Comparison of ENCODE assay signal across 8 cellular contexts in genomic region chr13:72728290-72728605, GRCh38. TPM values are rescaled to one million over a fixed set of nuclear protein-coding genes. Genes with fewer than 3 reads are reported as not detected.
A peak's percentile ranks its signal among the peaks of the same experiment; 100 is the strongest.
DNase-seq lines count a peak whose midpoint lies in the region; ATAC-seq, FAIRE-seq and TF ChIP-seq lines count a peak whose summit lies in the region.

No MANE protein-coding gene starts in this region.

- H3K4me1 Mint-ChIP-seq in activated CD4-positive, alpha-beta T cell treated with anti-CD3 and anti-CD28 coated beads for 36 hours, result peaks cover 35% of the 10 kb centered on the region
- peaks cover 64% of the 10 kb centered on the region for H3K4me1 Mint-ChIP-seq in activated T-helper 1 cell treated with anti-CD3 and anti-CD28 coated beads, Interleukin-12 subunit alpha, Interleukin-12 subunit beta, Interleukin-2, Interleukin-4 antibody, amounts not matched to agents 30 ng/mL and 10 ng/mL and 1 ng/mL, durations not matched to agents 14 hours and 24 hours and 36 hours (ENCODE audit: low read depth)

- no peaks in the 10 kb centered on the region for H4K20me1 ChIP-seq in keratinocyte (ENCODE audit: control insufficient read depth, extremely low read depth, insufficient read depth, low read length)

- intact Hi-C loops in activated CD4-positive, alpha-beta T cell treated with anti-CD3 and anti-CD28 coated beads for 36 hours (cut with DNase I, micrococcal nuclease), result loop anchor here in 1 of 2 experiments (5.0 kb wide), 1 partner anchor 1404 kb away; the partner anchor contains the start of gene KLF12
- intact Hi-C loops in activated T-helper 1 cell treated with anti-CD3 and anti-CD28 coated beads, Interleukin-12 subunit alpha, Interleukin-12 subunit beta, Interleukin-2, Interleukin-4 antibody, amounts not matched to agents 30 ng/mL and 10 ng/mL and 1 ng/mL, durations not matched to agents 14 hours and 24 hours and 36 hours (cut with micrococcal nuclease), result loop anchor here (1.0 to 10.0 kb wide), 5 partner anchors 8 to 1436 kb away; no protein-coding TSS in a partner anchor

- DNase-seq in activated CD4-positive, alpha-beta T cell treated with anti-CD3 and anti-CD28 coated beads for 36 hours, result no peak
- DNase-seq in activated CD4-positive, alpha-beta T cell treated with anti-CD3 and anti-CD28 coated beads, Interleukin-2, amount 50 U/mL, for 1 hour, result no peak
- DNase-seq in activated T-helper 1 cell treated with anti-CD3 and anti-CD28 coated beads, Interleukin-12 subunit alpha, Interleukin-12 subunit beta, Interleukin-2, Interleukin-4 antibody, amounts not matched to agents 30 ng/mL and 10 ng/mL and 1 ng/mL, durations not matched to agents 14 hours and 24 hours and 36 hours (ENCODE audit: low spot score), result no peak
- DNase-seq in keratinocyte (ENCODE audit: low read depth, low spot score), result no peak
- DNase-seq in thoracic aorta (ENCODE audit: low spot score), result no peak
- no peak for DNase-seq in DMS53 (lab: John Stamatoyannopoulos, UW)
- DNase-seq in NCI-H2171 (lab: John Stamatoyannopoulos, UW), result no peak
- DNase-seq in GM13976 (ENCODE audit: low spot score), result no peak

- peaks cover 45% of the 10 kb centered on the region for H3K36me3 Mint-ChIP-seq in activated CD4-positive, alpha-beta T cell treated with anti-CD3 and anti-CD28 coated beads for 36 hours (ENCODE audit: low read depth)
- peaks cover 28% of the 10 kb centered on the region for H3K36me3 Mint-ChIP-seq in activated T-helper 1 cell treated with anti-CD3 and anti-CD28 coated beads, Interleukin-12 subunit alpha, Interleukin-12 subunit beta, Interleukin-2, Interleukin-4 antibody, amounts not matched to agents 30 ng/mL and 10 ng/mL and 1 ng/mL, durations not matched to agents 14 hours and 24 hours and 36 hours (ENCODE audit: low read depth)

- H2AFZ ChIP-seq in keratinocyte (ENCODE audit: control insufficient read depth, low read length), result peak overlapping the region; percentile 97

- H3K4me2 ChIP-seq in keratinocyte (ENCODE audit: control insufficient read depth, extremely low read depth, insufficient read depth, low read depth, low read length), result peak overlapping the region; percentile 41

- dilution Hi-C loops in keratinocyte (cut with MboI; ENCODE audit: extremely low pct_ligation_motif_present, low sequenced_read_pairs), result no loop called here

- in situ Hi-C loops in GM13976 (cut with MboI; ENCODE audit: low sequenced_read_pairs, unreplicated experiment), result no loop called here

- H3K36me3 ChIP-seq in keratinocyte (ENCODE audit: control insufficient read depth in 2 of 2, extremely low read depth in 1 of 2, insufficient read depth in 2 of 2, low read length in 2 of 2) (peaks cover 0 to 3% of the 10 kb centered on the region in 2 experiments), thoracic aorta (no peaks in the 10 kb centered on the region)

- H3K27ac Mint-ChIP-seq in activated CD4-positive, alpha-beta T cell treated with anti-CD3 and anti-CD28 coated beads for 36 hours, result peak overlapping the region; percentile 89
- H3K27ac Mint-ChIP-seq in activated T-helper 1 cell treated with anti-CD3 and anti-CD28 coated beads, Interleukin-12 subunit alpha, Interleukin-12 subunit beta, Interleukin-2, Interleukin-4 antibody, amounts not matched to agents 30 ng/mL and 10 ng/mL and 1 ng/mL, durations not matched to agents 14 hours and 24 hours and 36 hours, result peak overlapping the region; percentile 97

- CTCF ChIA-PET in activated CD4-positive, alpha-beta T cell treated with anti-CD3 and anti-CD28 coated beads for 36 hours (lab: Charles Lee), result interaction anchor here (1.0 kb wide), 1 partner anchor 38 kb away, joined by 3 read pairs; no protein-coding TSS in a partner anchor

- H3K79me2 ChIP-seq in keratinocyte (ENCODE audit: control insufficient read depth, insufficient read depth, low read length), result peaks cover 71% of the 10 kb centered on the region

- no peak for ATAC-seq in activated CD4-positive, alpha-beta T cell treated with anti-CD3 and anti-CD28 coated beads for 36 hours
- ATAC-seq in thoracic aorta (ENCODE audit: insufficient number of reproducible peaks, low FRiP score, low read depth), result no peak

- H3K9me3 Mint-ChIP-seq in activated CD4-positive, alpha-beta T cell treated with anti-CD3 and anti-CD28 coated beads for 36 hours (ENCODE audit: low read depth), result no peaks in the 10 kb centered on the region
- H3K9me3 Mint-ChIP-seq in activated T-helper 1 cell treated with anti-CD3 and anti-CD28 coated beads, Interleukin-12 subunit alpha, Interleukin-12 subunit beta, Interleukin-2, Interleukin-4 antibody, amounts not matched to agents 30 ng/mL and 10 ng/mL and 1 ng/mL, durations not matched to agents 14 hours and 24 hours and 36 hours, result no peaks in the 10 kb centered on the region

- TF ChIP-seq CTCF in keratinocyte (optimal IDR thresholded peaks at IDR 0.05 in 1 of 3, IDR thresholded peaks at IDR 0.05 in 1 of 3, conservative IDR thresholded peaks at IDR 0.05 in 1 of 3; ENCODE audit: extremely low read depth in 1 of 3, insufficient read depth in 2 of 3, low read length in 3 of 3) (no peak), thoracic aorta (IDR thresholded peaks at IDR 0.05) (no peak), GM13976 (IDR thresholded peaks at IDR 0.05; ENCODE audit: borderline replicate concordance, control extremely low read depth, extremely low read depth, insufficient read depth, missing control alignments) (no peak)

- H3K27ac ChIP-seq in keratinocyte (ENCODE audit: control insufficient read depth, insufficient read depth, low read length), result peak overlapping the region; percentile 71
- peak overlapping the region in 1 of 2 donors; percentile 38 for H3K27ac ChIP-seq in thoracic aorta

- POLR2A ChIA-PET in activated CD4-positive, alpha-beta T cell treated with anti-CD3 and anti-CD28 coated beads for 36 hours (lab: Charles Lee), result no interaction called here

- H3K27me3 ChIP-seq in keratinocyte (ENCODE audit: control insufficient read depth, extremely low read depth, insufficient read depth, low read length) (no peaks in the 10 kb centered on the region), thoracic aorta (replicated peaks; ENCODE audit: insufficient read depth) (no peaks in the 10 kb centered on the region)

- H3K4me3 Mint-ChIP-seq in activated CD4-positive, alpha-beta T cell treated with anti-CD3 and anti-CD28 coated beads for 36 hours, result peak overlapping the region; percentile 91
- peak overlapping the region; percentile 99 for H3K4me3 Mint-ChIP-seq in activated T-helper 1 cell treated with anti-CD3 and anti-CD28 coated beads, Interleukin-12 subunit alpha, Interleukin-12 subunit beta, Interleukin-2, Interleukin-4 antibody, amounts not matched to agents 30 ng/mL and 10 ng/mL and 1 ng/mL, durations not matched to agents 14 hours and 24 hours and 36 hours

- H3K9me3 ChIP-seq in keratinocyte (ENCODE audit: control insufficient read depth, low read depth, low read length) (no peaks in the 10 kb centered on the region), thoracic aorta (no peaks in the 10 kb centered on the region)

- H3K9me1 ChIP-seq in keratinocyte (ENCODE audit: control insufficient read depth, extremely low read depth, insufficient read depth, low read length), result no peaks in the 10 kb centered on the region

- peak overlapping the region; percentile 83 for H3K9ac ChIP-seq in keratinocyte (ENCODE audit: control insufficient read depth, extremely low read depth, insufficient read depth, low read length)

- no peak for FAIRE-seq in keratinocyte (lab: Jason Lieb, UNC)

- H3K4me1 ChIP-seq in keratinocyte (ENCODE audit: control insufficient read depth, extremely low read depth, insufficient read depth, low read length) (peaks cover 13% of the 10 kb centered on the region), thoracic aorta (ENCODE audit: control insufficient read depth in 1 of 2, low read depth in 2 of 2) (peaks cover 15 to 18% of the 10 kb centered on the region in 2 donors)

- H3K27me3 Mint-ChIP-seq in activated CD4-positive, alpha-beta T cell treated with anti-CD3 and anti-CD28 coated beads for 36 hours, result no peaks in the 10 kb centered on the region
- no peaks in the 10 kb centered on the region for H3K27me3 Mint-ChIP-seq in activated T-helper 1 cell treated with anti-CD3 and anti-CD28 coated beads, Interleukin-12 subunit alpha, Interleukin-12 subunit beta, Interleukin-2, Interleukin-4 antibody, amounts not matched to agents 30 ng/mL and 10 ng/mL and 1 ng/mL, durations not matched to agents 14 hours and 24 hours and 36 hours (ENCODE audit: insufficient read depth)

- H3K4me3 ChIP-seq in keratinocyte (ENCODE audit: control insufficient read depth in 2 of 3, extremely low read depth in 1 of 3, insufficient read depth in 2 of 3, low read depth in 1 of 3, low read length in 3 of 3) (peak overlapping the region; percentile 53 to 90 (median 85)), thoracic aorta (peak overlapping the region; percentile 83)

RNA-seq across cellular contexts. Expression of gene BORA, which starts 0.5 kb away (rescaled TPM):
- total RNA-seq in activated CD4-positive, alpha-beta T cell treated with anti-CD3 and anti-CD28 coated beads for 36 hours, result 10 to 100 TPM; 20.8 to 21.2 TPM
- 14.6 and 19.4 TPM in 2 replicates for total RNA-seq in activated T-helper 1 cell treated with anti-CD3 and anti-CD28 coated beads, Interleukin-12 subunit alpha, Interleukin-12 subunit beta, Interleukin-2, Interleukin-4 antibody, amounts not matched to agents 30 ng/mL and 10 ng/mL and 1 ng/mL, durations not matched to agents 14 hours and 24 hours and 36 hours
- polyA plus RNA-seq in keratinocyte, result 2.9 to 8.3 TPM (median 3.4 TPM) in 3 replicates
- polyA plus RNA-seq in keratinocyte (2011; ENCODE audit: low read depth), result 1.0 TPM
- polyA plus RNA-seq in keratinocyte (2011; cell fraction: cytosol; rRNA removed), result 2.1 and 4.7 TPM in 2 replicates
- polyA plus RNA-seq in keratinocyte (2011; cell fraction: nucleus; rRNA removed), result 4.4 and 4.8 TPM in 2 replicates
- polyA plus RNA-seq in keratinocyte (2012; ENCODE audit: low replicate concordance), result 1.3 and 5.0 TPM in 2 replicates
- polyA minus RNA-seq in keratinocyte, result 0.52 to 6.4 TPM (median 1.1 TPM) in 3 replicates
- 1.5 TPM for polyA minus RNA-seq in keratinocyte (2011; cell fraction: cytosol; rRNA and poly(A)+ RNA removed)
- 1.5 and 2.4 TPM in 2 replicates for polyA minus RNA-seq in keratinocyte (2011; cell fraction: nucleus; rRNA and poly(A)+ RNA removed)
- 1 to 10 TPM; 2.6 to 9.9 TPM for total RNA-seq in thoracic aorta

RNA-seq across cellular contexts. Expression of gene MZT1, which starts 0.8 kb away (rescaled TPM):
- total RNA-seq in activated CD4-positive, alpha-beta T cell treated with anti-CD3 and anti-CD28 coated beads for 36 hours, result 10 to 100 TPM; 10.6 to 26.9 TPM
- 21.2 and 22.8 TPM in 2 replicates for total RNA-seq in activated T-helper 1 cell treated with anti-CD3 and anti-CD28 coated beads, Interleukin-12 subunit alpha, Interleukin-12 subunit beta, Interleukin-2, Interleukin-4 antibody, amounts not matched to agents 30 ng/mL and 10 ng/mL and 1 ng/mL, durations not matched to agents 14 hours and 24 hours and 36 hours
- 4.6 to 13.7 TPM (median 7.6 TPM) in 3 replicates for polyA plus RNA-seq in keratinocyte
- 13.8 TPM for polyA plus RNA-seq in keratinocyte (2011; ENCODE audit: low read depth)
- 4.8 and 8.3 TPM in 2 replicates for polyA plus RNA-seq in keratinocyte (2011; cell fraction: cytosol; rRNA removed)
- 1.6 and 2.8 TPM in 2 replicates for polyA plus RNA-seq in keratinocyte (2011; cell fraction: nucleus; rRNA removed)
- polyA plus RNA-seq in keratinocyte (2012; ENCODE audit: low replicate concordance), result 7.5 and 10.5 TPM in 2 replicates
- polyA minus RNA-seq in keratinocyte, result 0.26 to 2.3 TPM (median 0.82 TPM) in 3 replicates
- 3.3 TPM for polyA minus RNA-seq in keratinocyte (2011; cell fraction: cytosol; rRNA and poly(A)+ RNA removed)
- polyA minus RNA-seq in keratinocyte (2011; cell fraction: nucleus; rRNA and poly(A)+ RNA removed), result 0.53 and 1.4 TPM in 2 replicates
- total RNA-seq in thoracic aorta, result 1 to 10 TPM; 5.1 to 8.0 TPM

RNA-seq across cellular contexts. Expression of gene DIS3, which starts 53.5 kb away (rescaled TPM):
- total RNA-seq in activated CD4-positive, alpha-beta T cell treated with anti-CD3 and anti-CD28 coated beads for 36 hours, result 10 to 100 TPM; 55.0 to 63.5 TPM
- total RNA-seq in activated T-helper 1 cell treated with anti-CD3 and anti-CD28 coated beads, Interleukin-12 subunit alpha, Interleukin-12 subunit beta, Interleukin-2, Interleukin-4 antibody, amounts not matched to agents 30 ng/mL and 10 ng/mL and 1 ng/mL, durations not matched to agents 14 hours and 24 hours and 36 hours, result 49.9 and 55.4 TPM in 2 replicates
- 25.0 to 44.7 TPM (median 31.2 TPM) in 3 replicates for polyA plus RNA-seq in keratinocyte
- polyA plus RNA-seq in keratinocyte (2011; ENCODE audit: low read depth), result 23.3 TPM
- 16.9 and 33.2 TPM in 2 replicates for polyA plus RNA-seq in keratinocyte (2011; cell fraction: cytosol; rRNA removed)
- 36.4 and 51.2 TPM in 2 replicates for polyA plus RNA-seq in keratinocyte (2011; cell fraction: nucleus; rRNA removed)
- 14.7 and 28.1 TPM in 2 replicates for polyA plus RNA-seq in keratinocyte (2012; ENCODE audit: low replicate concordance)
- polyA minus RNA-seq in keratinocyte, result 5.0 to 35.8 TPM (median 18.6 TPM) in 3 replicates
- 18.8 TPM for polyA minus RNA-seq in keratinocyte (2011; cell fraction: cytosol; rRNA and poly(A)+ RNA removed)
- polyA minus RNA-seq in keratinocyte (2011; cell fraction: nucleus; rRNA and poly(A)+ RNA removed), result 28.5 and 48.9 TPM in 2 replicates
- total RNA-seq in thoracic aorta, result 10 to 100 TPM; 21.1 to 32.0 TPM

RNA-seq across cellular contexts. Expression of gene PIBF1, which starts 53.7 kb away (rescaled TPM):
- 10 to 100 TPM; 25.7 to 25.9 TPM for total RNA-seq in activated CD4-positive, alpha-beta T cell treated with anti-CD3 and anti-CD28 coated beads for 36 hours
- total RNA-seq in activated T-helper 1 cell treated with anti-CD3 and anti-CD28 coated beads, Interleukin-12 subunit alpha, Interleukin-12 subunit beta, Interleukin-2, Interleukin-4 antibody, amounts not matched to agents 30 ng/mL and 10 ng/mL and 1 ng/mL, durations not matched to agents 14 hours and 24 hours and 36 hours, result 20.9 and 21.2 TPM in 2 replicates
- polyA plus RNA-seq in keratinocyte, result 3.8 to 9.1 TPM (median 4.2 TPM) in 3 replicates
- 34.2 TPM for polyA plus RNA-seq in keratinocyte (2011; ENCODE audit: low read depth)
- polyA plus RNA-seq in keratinocyte (2011; cell fraction: cytosol; rRNA removed), result 3.7 and 7.9 TPM in 2 replicates
- 3.6 and 6.2 TPM in 2 replicates for polyA plus RNA-seq in keratinocyte (2011; cell fraction: nucleus; rRNA removed)
- polyA plus RNA-seq in keratinocyte (2012; ENCODE audit: low replicate concordance), result 6.2 and 9.4 TPM in 2 replicates
- 2.1 to 14.1 TPM (median 7.5 TPM) in 3 replicates for polyA minus RNA-seq in keratinocyte
- 5.9 TPM for polyA minus RNA-seq in keratinocyte (2011; cell fraction: cytosol; rRNA and poly(A)+ RNA removed)
- polyA minus RNA-seq in keratinocyte (2011; cell fraction: nucleus; rRNA and poly(A)+ RNA removed), result 6.5 and 10.8 TPM in 2 replicates
- total RNA-seq in thoracic aorta, result 10 to 100 TPM; 11.5 to 18.3 TPM
